ENCODE assay signal across 8 cellular contexts in the genomic region with DNA sequence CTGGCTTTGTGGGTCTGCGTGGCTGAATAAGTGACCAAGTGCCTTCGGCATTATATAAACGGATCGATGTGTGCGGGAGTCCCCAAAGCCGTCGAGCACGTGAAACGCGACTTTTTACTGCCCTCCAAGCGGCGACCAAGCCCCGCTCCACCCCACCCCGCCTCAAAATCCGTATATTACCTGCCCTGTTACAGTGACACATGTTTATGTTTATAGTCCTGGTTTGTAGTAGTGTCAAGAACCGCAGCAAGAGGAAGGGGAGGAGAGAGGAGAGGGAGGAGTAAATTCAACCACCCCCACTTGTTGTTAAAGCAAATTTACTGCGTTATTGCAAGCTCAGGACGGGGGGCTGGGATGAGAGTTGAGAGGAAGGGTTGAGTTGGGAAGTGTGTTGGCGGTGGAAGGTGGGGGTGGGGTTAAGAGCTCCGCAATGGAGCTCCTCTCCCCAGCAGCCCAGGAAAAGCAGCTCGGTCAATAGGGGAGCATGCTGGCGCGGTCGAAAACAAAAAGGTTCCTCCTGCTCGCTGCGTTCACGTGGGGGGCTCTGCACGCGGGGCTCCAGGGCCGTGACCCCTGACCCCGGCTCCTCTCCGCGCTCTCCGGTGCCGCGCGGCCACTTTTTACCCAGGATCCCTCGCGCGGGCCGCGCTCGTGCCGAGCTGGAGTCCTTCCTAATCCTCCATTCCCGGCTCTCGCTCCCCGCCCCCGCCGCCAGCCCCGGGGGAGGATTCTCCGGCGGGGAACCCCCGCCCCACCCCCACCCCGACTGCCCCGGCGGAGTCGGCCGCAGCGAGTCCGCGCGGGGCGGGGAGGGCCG. TPM values are rescaled to one million over a fixed set of nuclear protein-coding genes. Genes with fewer than 3 reads are reported as not detected.
DNase-seq lines count a peak whose midpoint lies in the region; ATAC-seq and TF ChIP-seq lines count a peak whose summit lies in the region.

Gene SKIDA1 (minus strand): TSS at position 316 of the 817 bp plus-strand sequence. CDS start 7,860 bp downstream, outside the sequence.

- no peaks in the 10 kb centered on the region for H3K9me3 ChIP-seq in A673 (ENCODE audit: low read depth, low read length, poor library complexity, severe bottlenecking)

- peaks cover 49% of the 10 kb centered on the region for H3K4me1 ChIP-seq in A673 (ENCODE audit: insufficient read depth, low read length, poor library complexity, severe bottlenecking)

- H3K27me3 Mint-ChIP-seq in activated B cell treated with CpG ODN at 0.5 μM for 24 hours, result peaks cover 37% of the 10 kb centered on the region

- POLR2A ChIA-PET in A673 (lab: Charles Lee; ENCODE audit: low non-redundant PET) (interaction anchor here (0.6 kb wide), 1 partner anchor 10 kb away, joined by 3 read pairs; no protein-coding TSS in a partner anchor), activated B cell treated with CpG ODN at 0.5 μM for 24 hours (lab: Charles Lee) (interaction anchor here (0.6 to 2.8 kb wide), 6 partner anchors 11 to 814 kb away, joined by 3 to 18 read pairs (median 6); no protein-coding TSS in a partner anchor)

- H3K27me3 ChIP-seq in A673 (replicated peaks; ENCODE audit: insufficient read depth, low read depth, low read length, poor library complexity), result no peaks in the 10 kb centered on the region
- H3K27me3 ChIP-seq in layer of hippocampus (ENCODE audit: control insufficient read depth, insufficient read depth, low read length), result no peaks in the 10 kb centered on the region

- H3K27ac Mint-ChIP-seq in activated B cell treated with CpG ODN at 0.5 μM for 24 hours, result peak within 1 kb of the TSS; percentile 88

- H3K9me3 Mint-ChIP-seq in activated B cell treated with CpG ODN at 0.5 μM for 24 hours, result no peaks in the 10 kb centered on the region

- H3K27ac ChIP-seq in A673 (ENCODE audit: low read depth, low read length, poor library complexity, severe bottlenecking) (peak within 1 kb of the TSS; percentile 99), coronary artery (peak within 1 kb of the TSS; percentile 98 to 99), layer of hippocampus (ENCODE audit: low read depth, low read length) (peak within 1 kb of the TSS; percentile 94)

- H3K4me3 Mint-ChIP-seq in activated B cell treated with CpG ODN at 0.5 μM for 24 hours, result peak within 1 kb of the TSS; percentile 89

- H3K36me3 Mint-ChIP-seq in activated B cell treated with CpG ODN at 0.5 μM for 24 hours (ENCODE audit: low read depth), result peaks cover 5% of the 10 kb centered on the region

- CTCF ChIA-PET in A673 (lab: Charles Lee), result interaction anchor here (1.0 kb wide), 1 partner anchor 29 kb away, joined by 3 read pairs; no protein-coding TSS in a partner anchor
- CTCF ChIA-PET in activated B cell treated with CpG ODN at 0.5 μM for 24 hours (lab: Charles Lee), result interaction anchor here (3.3 kb wide), 1 partner anchor 29 kb away, joined by 12 read pairs; no protein-coding TSS in a partner anchor

- H3K4me3 ChIP-seq in A673 (ENCODE audit: low read depth, low read length, poor library complexity, severe bottlenecking) (peak within 1 kb of the TSS; percentile 63), coronary artery (peak within 1 kb of the TSS; percentile 85)

- no peaks in the 10 kb centered on the region for H3K36me3 ChIP-seq in A673 (ENCODE audit: insufficient read depth, low read length, poor library complexity, severe bottlenecking)

- peaks cover 27% of the 10 kb centered on the region for H3K4me1 Mint-ChIP-seq in activated B cell treated with CpG ODN at 0.5 μM for 24 hours

- BruUV-seq in A673 (replicated peaks; lab: Mats Ljungman, UMichigan), result no TSS peak

- ATAC-seq in GM18870 (IDR thresholded peaks at IDR 0.05; ENCODE audit: unreplicated experiment) (peak; percentile 36), HG03159 (IDR thresholded peaks at IDR 0.05; ENCODE audit: unreplicated experiment) (peak; percentile 41), activated B cell treated with CpG ODN at 0.5 μM for 24 hours (ENCODE audit: low read depth) (peak; percentile 65)

- DNase-seq in A673 (ENCODE audit: low spot score) (peak; percentile 97), NCI-H2227 (lab: John Stamatoyannopoulos, UW; ENCODE audit: unreplicated experiment) (peak; percentile 93), activated B cell treated with CpG ODN at 0.5 μM for 24 hours (peak; percentile 35), coronary artery (ENCODE audit: low spot score) (peak; percentile 85)
- peak; percentile 78 for DNase-seq in stimulated activated CD4-positive, alpha-beta T cell treated with anti-CD3 and anti-CD28 coated beads, Interleukin-15, amount 100 ng/mL, for 24 hours

- TF ChIP-seq CTCF in A673 (conservative IDR thresholded peaks at IDR 0.05; ENCODE audit: low read depth, low read length), result no peak
- TF ChIP-seq CTCF in activated B cell treated with CpG ODN at 0.5 μM for 24 hours (IDR thresholded peaks at IDR 0.05), result no peak
- no peak for TF ChIP-seq CTCF in coronary artery (IDR thresholded peaks at IDR 0.05)

- intact Hi-C loops in A673 (cut with micrococcal nuclease; ENCODE audit: unreplicated experiment) (loop anchor here (5.0 kb wide), 1 partner anchor 202 kb away; no protein-coding TSS in a partner anchor), activated B cell treated with CpG ODN at 0.5 μM for 24 hours (cut with micrococcal nuclease) (loop anchor here (1.0 to 10.0 kb wide), 7 partner anchors 8 to 952 kb away; no protein-coding TSS in a partner anchor)

RNA-seq across cellular contexts. Expression of gene SKIDA1, which starts in this region (rescaled TPM):
- total RNA-seq in A673 (2021) (4.4 and 4.9 TPM in 2 replicates), activated B cell treated with CpG ODN at 0.5 μM for 24 hours (0.60 TPM in 1 of 2 replicates, not detected in the other)

Comparison
In these comparisons a context has a peak if more than half of its experiments do, and no peak if none do; other contexts are left out.
1. Peak in every context shown above with its lines: DNase-seq, ATAC-seq, H3K4me3 ChIP-seq and H3K27ac ChIP-seq.
2. Peak in DNase-seq and ATAC-seq in activated B cell treated with CpG ODN at 0.5 μM for 24 hours; RNA of the gene not detected or under 1 TPM.
3. DNase-seq: peak in every context shown above with its lines; median percentile 97 in A673; 93 in NCI-H2227; 85 in coronary artery; 78 in stimulated activated CD4-positive, alpha-beta T cell treated with anti-CD3 and anti-CD28 coated beads, Interleukin-15, amount 100 ng/mL, for 24 hours; 35 in activated B cell treated with CpG ODN at 0.5 μM for 24 hours.